23 cellular contexts compared by ENCODE assay signal in the genomic region with DNA sequence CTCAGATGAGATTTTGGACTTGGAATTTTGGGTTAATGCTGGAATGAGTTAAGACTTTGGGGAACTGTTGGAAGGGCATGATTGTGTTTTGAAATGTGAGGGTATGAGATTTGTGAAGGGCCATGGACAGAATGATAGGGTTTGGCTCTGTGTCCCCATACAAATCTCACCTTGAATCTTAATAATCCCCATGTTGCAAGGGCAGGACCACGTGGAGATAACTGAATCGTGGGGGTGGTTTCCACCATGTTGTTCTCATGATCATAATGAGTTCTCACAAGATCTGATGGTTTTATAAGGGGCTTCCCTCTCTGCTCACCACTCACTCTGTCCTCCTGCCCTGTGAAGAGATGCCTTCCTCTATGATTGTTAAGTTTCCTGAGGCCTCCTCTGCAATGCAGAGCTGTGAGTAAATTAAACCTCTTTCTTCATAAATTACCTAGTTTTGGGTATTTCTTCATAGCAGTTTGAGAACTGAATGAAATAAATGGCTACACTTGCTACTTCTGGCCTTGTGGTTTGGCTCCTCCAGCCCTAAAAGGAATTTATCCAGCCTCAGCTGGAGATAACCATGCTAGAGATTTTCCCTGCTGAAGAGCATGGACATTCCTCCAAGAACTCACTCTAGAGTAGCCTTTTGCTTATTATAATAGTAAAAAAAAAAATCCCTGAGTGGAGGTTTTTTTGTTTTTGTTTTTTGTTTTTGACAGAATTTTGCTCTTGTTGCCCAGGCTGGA.
"Had no signal": no experiment of that assay in that cellular context is flagged by ENCODE, and none has a peak within 500 bp of the region (broad histone marks: within the 10 kb centered on the region; RNA-seq: fewer than 3 reads in every experiment).

No MANE protein-coding gene starts in this region.

- H3K4me1 ChIP-seq: left lung, pancreas, tibial artery had no signal

- H3K27me3 ChIP-seq: left lung, pancreas, tibial artery had no signal

- ATAC-seq: activated CD4-positive, alpha-beta T cell treated with anti-CD3 and anti-CD28 coated beads for 36 hours; left lung; right cardiac atrium; stimulated activated effector memory CD8-positive, alpha-beta T cell treated with anti-CD3 and anti-CD28 coated beads, Interleukin-12 subunit alpha, Interleukin-12 subunit beta, amount 100 ng/mL, for 72 hours; stimulated activated naive CD8-positive, alpha-beta T cell treated with anti-CD3 and anti-CD28 coated beads, Interleukin-15, amount 100 ng/mL, for 72 hours; WTC11 had no signal

- H3K9me3 ChIP-seq: pancreas, tibial artery had no signal

- H3K36me3 ChIP-seq: left lung, pancreas, tibial artery had no signal

- DNase-seq: activated CD4-positive, alpha-beta T cell treated with anti-CD3 and anti-CD28 coated beads for 36 hours; activated CD4-positive, alpha-beta T cell treated with anti-CD3 and anti-CD28 coated beads, Interleukin-2, amount 50 U/mL, for 4 hours; activated CD8-positive, alpha-beta memory T cell treated with anti-CD3 and anti-CD28 coated beads for 24 hours; activated CD8-positive, alpha-beta memory T cell treated with anti-CD3 and anti-CD28 coated beads, Interleukin-2, amount 50 U/mL, for 4 hours; activated naive CD4-positive, alpha-beta T cell; activated T-cell treated with anti-CD3 and anti-CD28 coated beads, Interleukin-2, amount 50 U/mL, for 24 hours; amniotic stem cell; central memory CD4-positive, alpha-beta T cell; effector memory CD4-positive, alpha-beta T cell; foreskin fibroblast; kidney glomerular epithelial cell; left lung; mammary epithelial cell; nephron progenitor cell; pancreas; right cardiac atrium; stimulated activated CD4-positive, alpha-beta T cell treated with anti-CD3 and anti-CD28 coated beads, Interleukin-2, amount 100 ng/mL, for 24 hours; stimulated activated naive CD8-positive, alpha-beta T cell treated with anti-CD3 and anti-CD28 coated beads, Interleukin-15, amount 100 ng/mL, for 72 hours; T-helper 9 cell; tibial artery had no signal

- H3K27ac ChIP-seq: left lung, pancreas, skin epidermis, tibial artery had no signal

- H3K4me3 ChIP-seq: left lung, pancreas, skin epidermis, tibial artery had no signal
